In the genomic region with DNA sequence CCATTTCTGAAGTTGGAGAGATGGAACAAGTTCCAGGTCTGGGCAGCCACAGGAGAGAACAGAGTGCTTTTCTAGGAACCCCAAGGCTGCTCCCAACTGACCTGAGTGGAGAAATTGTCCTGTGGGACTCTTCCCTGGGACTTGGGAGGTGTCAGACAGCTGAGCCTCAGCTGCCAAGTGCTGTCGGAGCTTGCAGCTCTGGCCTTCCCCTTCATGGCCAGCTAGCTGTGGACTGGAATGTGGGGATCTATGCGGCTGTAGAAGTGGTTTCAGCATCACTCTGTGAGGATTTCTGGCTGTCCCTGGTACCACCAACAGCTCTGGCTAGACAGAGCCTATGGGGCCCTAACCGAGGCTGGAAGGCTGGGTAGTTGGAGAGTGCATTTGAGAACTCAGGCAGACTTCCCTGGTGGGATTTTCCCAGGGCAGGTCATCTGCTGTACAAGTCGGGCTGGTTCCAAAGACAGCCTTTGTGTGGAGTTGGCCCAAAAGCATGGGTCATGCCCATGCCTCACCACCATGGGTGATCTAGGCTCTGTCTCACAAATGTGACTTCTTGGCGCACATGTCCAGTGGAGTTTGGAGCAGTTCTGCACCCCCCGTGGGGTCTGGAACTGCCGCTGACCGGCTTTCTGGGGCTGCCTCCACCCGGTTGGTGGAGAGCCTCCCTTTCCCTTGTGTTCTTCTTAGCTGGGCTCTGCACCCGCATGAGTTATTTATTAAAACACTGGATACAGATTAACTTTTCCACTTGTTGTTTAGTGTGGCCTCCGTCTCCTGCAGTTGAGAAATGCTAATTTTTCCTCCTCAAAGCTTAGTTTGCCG, we compare ENCODE assay signal across 1 cellular context.
TF ChIP-seq lines count a peak whose summit lies in the region.

No MANE protein-coding gene starts in this region.

TF ChIP-seq in IMR-90, 13 proteins besides CTCF, POLR2A, EP300 and RAD21:
- TF ChIP-seq CEBPB (IDR thresholded peaks at IDR 0.05; ENCODE audit: low read depth, low read length) (no peak), FOS (IDR thresholded peaks at IDR 0.05; ENCODE audit: low read depth, low read length) (no peak), MAFK (IDR thresholded peaks at IDR 0.05; ENCODE audit: low read depth, low read length) (no peak), MAZ (IDR thresholded peaks at IDR 0.05; ENCODE audit: borderline replicate concordance, low read depth, low read length) (no peak), USF2 (IDR thresholded peaks at IDR 0.05; ENCODE audit: low read depth, low read length) (no peak), ELK1 (IDR thresholded peaks at IDR 0.05; ENCODE audit: borderline replicate concordance, low read depth, low read length) (no peak), RCOR1 (IDR thresholded peaks at IDR 0.05; ENCODE audit: insufficient replicate concordance, low read length) (no peak), RFX5 (IDR thresholded peaks at IDR 0.05; ENCODE audit: low read depth, low read length) (no peak), MXI1 (IDR thresholded peaks at IDR 0.05; ENCODE audit: borderline replicate concordance, low read depth, low read length) (no peak), NFE2L2 (IDR thresholded peaks at IDR 0.05; ENCODE audit: low read depth, low read length) (no peak), BHLHE40 (IDR thresholded peaks at IDR 0.05; ENCODE audit: low read depth, low read length) (no peak), SMC3 (IDR thresholded peaks at IDR 0.05; ENCODE audit: low read depth, low read length) (no peak), CHD1 (IDR thresholded peaks at IDR 0.05; ENCODE audit: low read depth, low read length) (no peak)
